ENCODE assay signal across 1 cellular context in genomic region chr7:104230606-104231005, GRCh38.
TF ChIP-seq lines count a peak whose summit lies in the region.

No MANE protein-coding gene starts in this region.

TF ChIP-seq in GM23338, 12 proteins besides CTCF, POLR2A, EP300 and RAD21 (continued from another document):
- TF ChIP-seq REST (IDR thresholded peaks at IDR 0.05; ENCODE audit: unreplicated experiment) (no peak), ZNF462 (CRISPR knock-in tag; IDR thresholded peaks at IDR 0.05) (no peak), EZH2phosphoT487 (IDR thresholded peaks at IDR 0.05; ENCODE audit: unreplicated experiment) (no peak)
